1 cellular context compared by ENCODE assay signal in genomic region chr1:147214308-147214707, GRCh38.
A peak's percentile ranks its signal among the peaks of the same experiment; 100 is the strongest.
TF ChIP-seq lines count a peak whose summit lies in the region.

No MANE protein-coding gene starts in this region.

TF ChIP-seq in HEK293, 187 proteins besides CTCF, POLR2A, EP300 and RAD21:
- TF ChIP-seq, protein P1, sequence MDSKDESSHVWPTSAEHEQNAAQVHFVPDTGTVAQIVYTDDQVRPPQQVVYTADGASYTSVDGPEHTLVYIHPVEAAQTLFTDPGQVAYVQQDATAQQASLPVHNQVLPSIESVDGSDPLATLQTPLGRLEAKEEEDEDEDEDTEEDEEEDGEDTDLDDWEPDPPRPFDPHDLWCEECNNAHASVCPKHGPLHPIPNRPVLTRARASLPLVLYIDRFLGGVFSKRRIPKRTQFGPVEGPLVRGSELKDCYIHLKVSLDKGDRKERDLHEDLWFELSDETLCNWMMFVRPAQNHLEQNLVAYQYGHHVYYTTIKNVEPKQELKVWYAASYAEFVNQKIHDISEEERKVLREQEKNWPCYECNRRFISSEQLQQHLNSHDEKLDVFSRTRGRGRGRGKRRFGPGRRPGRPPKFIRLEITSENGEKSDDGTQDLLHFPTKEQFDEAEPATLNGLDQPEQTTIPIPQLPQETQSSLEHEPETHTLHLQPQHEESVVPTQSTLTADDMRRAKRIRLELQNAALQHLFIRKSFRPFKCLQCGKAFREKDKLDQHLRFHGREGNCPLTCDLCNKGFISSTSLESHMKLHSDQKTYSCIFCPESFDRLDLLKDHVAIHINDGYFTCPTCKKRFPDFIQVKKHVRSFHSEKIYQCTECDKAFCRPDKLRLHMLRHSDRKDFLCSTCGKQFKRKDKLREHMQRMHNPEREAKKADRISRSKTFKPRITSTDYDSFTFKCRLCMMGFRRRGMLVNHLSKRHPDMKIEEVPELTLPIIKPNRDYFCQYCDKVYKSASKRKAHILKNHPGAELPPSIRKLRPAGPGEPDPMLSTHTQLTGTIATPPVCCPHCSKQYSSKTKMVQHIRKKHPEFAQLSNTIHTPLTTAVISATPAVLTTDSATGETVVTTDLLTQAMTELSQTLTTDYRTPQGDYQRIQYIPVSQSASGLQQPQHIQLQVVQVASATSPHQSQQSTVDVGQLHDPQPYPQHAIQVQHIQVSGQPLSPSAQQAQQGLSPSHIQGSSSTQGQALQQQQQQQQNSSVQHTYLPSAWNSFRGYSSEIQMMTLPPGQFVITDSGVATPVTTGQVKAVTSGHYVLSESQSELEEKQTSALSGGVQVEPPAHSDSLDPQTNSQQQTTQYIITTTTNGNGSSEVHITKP (tag by site-specific recombination; IDR thresholded peaks at IDR 0.05), result peak; percentile 64
- peak; percentile 64; the same call in 1 of the 2 replicates for TF ChIP-seq ZNF660 (tag by site-specific recombination; IDR thresholded peaks at IDR 0.05)
